8 cellular contexts compared by ENCODE assay signal in genomic region chr17:18261659-18262058, GRCh38. TPM values are rescaled to one million over a fixed set of nuclear protein-coding genes. Genes with fewer than 3 reads are reported as not detected.
DNase-seq lines count a peak whose midpoint lies in the region; ATAC-seq and TF ChIP-seq lines count a peak whose summit lies in the region.

No MANE protein-coding gene starts in this region.

- intact Hi-C loops in CD4-positive, alpha-beta memory T cell (cut with micrococcal nuclease), result no loop called here
- intact Hi-C loops in OCI-LY7 (cut with micrococcal nuclease; ENCODE audit: unreplicated experiment), result loop anchor here (2.0 kb wide), 1 partner anchor 53 kb away; the partner anchor contains the start of genes SMCR8 and TOP3A

- BruUV-seq in OCI-LY7 (replicated peaks; lab: Mats Ljungman, UMichigan), result no TSS peak

- H4K20me1 ChIP-seq in OCI-LY7 (ENCODE audit: insufficient read depth, low read length), result no peaks in the 10 kb centered on the region

- H3K9me2 ChIP-seq in OCI-LY7 (ENCODE audit: insufficient read depth, low read length), result no peaks in the 10 kb centered on the region

- ATAC-seq in HG03565 (IDR thresholded peaks at IDR 0.05; ENCODE audit: unreplicated experiment) (no peak), HG03139 (IDR thresholded peaks at IDR 0.05; ENCODE audit: unreplicated experiment) (no peak)

- peak overlapping the region; percentile 96 for H3K27ac ChIP-seq in CD4-positive, alpha-beta memory T cell (ENCODE audit: low read depth, low read length)
- no peak overlapping the region for H3K27ac ChIP-seq in OCI-LY7 (ENCODE audit: low read depth, low read length, poor library complexity, severe bottlenecking)

- H3K36me3 Mint-ChIP-seq in CD4-positive, alpha-beta memory T cell, result peaks cover 4 to 17% of the 10 kb centered on the region in 2 donors
- H3K36me3 Mint-ChIP-seq in endothelial cell (ENCODE audit: low read depth, unreplicated experiment), result peaks cover 4% of the 10 kb centered on the region
- H3K36me3 Mint-ChIP-seq in osteocyte (ENCODE audit: unreplicated experiment), result peaks cover 10% of the 10 kb centered on the region

- H3K36me3 ChIP-seq in CD4-positive, alpha-beta memory T cell (ENCODE audit: insufficient read depth, low read length), result peaks cover 21% of the 10 kb centered on the region
- H3K36me3 ChIP-seq in OCI-LY7 (ENCODE audit: insufficient read depth, low read length), result no peaks in the 10 kb centered on the region; the same call in 1 of the 2 replicates

- H3K9me3 Mint-ChIP-seq in CD4-positive, alpha-beta memory T cell, result no peaks in the 10 kb centered on the region
- H3K9me3 Mint-ChIP-seq in endothelial cell (ENCODE audit: unreplicated experiment), result no peaks in the 10 kb centered on the region
- no peaks in the 10 kb centered on the region for H3K9me3 Mint-ChIP-seq in osteocyte (ENCODE audit: unreplicated experiment)

- H3K27me3 Mint-ChIP-seq in CD4-positive, alpha-beta memory T cell, result no peaks in the 10 kb centered on the region
- H3K27me3 Mint-ChIP-seq in endothelial cell (ENCODE audit: unreplicated experiment) (peaks cover 12% of the 10 kb centered on the region), osteocyte (ENCODE audit: unreplicated experiment) (no peaks in the 10 kb centered on the region)

- peak overlapping the region; percentile 98 for H3K4me2 ChIP-seq in OCI-LY7 (ENCODE audit: low read length)

- no peaks in the 10 kb centered on the region for H3K27me3 ChIP-seq in CD4-positive, alpha-beta memory T cell (ENCODE audit: insufficient read depth, low read length)

- H3K4me3 ChIP-seq in CD4-positive, alpha-beta memory T cell (ENCODE audit: low read length in 2 of 2), result peak overlapping the region in 1 of 2 donors; percentile 91
- H3K4me3 ChIP-seq in OCI-LY7 (ENCODE audit: low read depth, low read length, poor library complexity, severe bottlenecking), result peak overlapping the region; percentile 80

- peak overlapping the region; percentile 80 to 90 (median 82) for H3K4me3 Mint-ChIP-seq in CD4-positive, alpha-beta memory T cell
- peak overlapping the region; percentile 89 for H3K4me3 Mint-ChIP-seq in endothelial cell (ENCODE audit: unreplicated experiment)
- H3K4me3 Mint-ChIP-seq in osteocyte (ENCODE audit: unreplicated experiment), result peak overlapping the region; percentile 78

- H3K9me3 ChIP-seq in CD4-positive, alpha-beta memory T cell (ENCODE audit: control insufficient read depth in 1 of 2, low read length in 2 of 2), result no peaks in the 10 kb centered on the region
- no peaks in the 10 kb centered on the region for H3K9me3 ChIP-seq in OCI-LY7 (ENCODE audit: low read length)

- POLR2A ChIA-PET in CD4-positive, alpha-beta memory T cell (lab: Charles Lee; ENCODE audit: partially characterized antibody), result interaction anchor here (3.3 to 3.5 kb wide), 2 partner anchors 53 to 79 kb away, joined by 17 to 31 read pairs; partner anchors contain the start of genes ALKBH5, SMCR8 and TOP3A
- POLR2A ChIA-PET in OCI-LY7 (lab: Charles Lee), result no interaction called here

- no peak overlapping the region for H2AFZ ChIP-seq in OCI-LY7 (ENCODE audit: low read length)

- TF ChIP-seq CTCF in OCI-LY7 (conservative IDR thresholded peaks at IDR 0.05; ENCODE audit: low read length) (no peak), endothelial cell (IDR thresholded peaks at IDR 0.05; ENCODE audit: unreplicated experiment) (no peak), osteocyte (IDR thresholded peaks at IDR 0.05) (no peak)

- H3K27ac Mint-ChIP-seq in CD4-positive, alpha-beta memory T cell, result peak overlapping the region; percentile 57 to 93 (median 86)
- H3K27ac Mint-ChIP-seq in endothelial cell (ENCODE audit: unreplicated experiment) (no peak overlapping the region), osteocyte (ENCODE audit: unreplicated experiment) (peak overlapping the region; percentile 67)

- DNase-seq in CD4-positive, alpha-beta memory T cell, result no peak
- DNase-seq in OCI-LY7 (ENCODE audit: low spot score) (no peak), endothelial cell (ENCODE audit: low spot score) (no peak), osteocyte (ENCODE audit: extremely low spot score, unreplicated experiment) (no peak), NCI-H2196 treated with DMSO at 0.1 percent for 48 hours (lab: John Stamatoyannopoulos, UW; ENCODE audit: unreplicated experiment) (no peak), COLO668 (lab: John Stamatoyannopoulos, UW; ENCODE audit: unreplicated experiment) (no peak)

- peaks cover 15 to 47% (median 29%) of the 10 kb centered on the region in 4 donors for H3K4me1 Mint-ChIP-seq in CD4-positive, alpha-beta memory T cell
- H3K4me1 Mint-ChIP-seq in endothelial cell (ENCODE audit: unreplicated experiment) (peaks cover 15% of the 10 kb centered on the region), osteocyte (ENCODE audit: unreplicated experiment) (peaks cover 35% of the 10 kb centered on the region)

- CTCF ChIA-PET in CD4-positive, alpha-beta memory T cell (lab: Charles Lee; ENCODE audit: partially characterized antibody), result interaction anchor here (1.1 kb wide), 1 partner anchor 364 kb away, joined by 3 read pairs; no protein-coding TSS in a partner anchor
- CTCF ChIA-PET in OCI-LY7 (lab: Charles Lee; ENCODE audit: unreplicated experiment), result no interaction called here

- peaks cover 15% of the 10 kb centered on the region; the same call in 1 of the 2 replicates for H3K79me2 ChIP-seq in OCI-LY7 (ENCODE audit: insufficient read depth, low read depth, low read length)

- peaks cover 42% of the 10 kb centered on the region for H3K4me1 ChIP-seq in CD4-positive, alpha-beta memory T cell (ENCODE audit: insufficient read depth, low read length)
- peaks cover 33% of the 10 kb centered on the region for H3K4me1 ChIP-seq in OCI-LY7 (ENCODE audit: insufficient read depth, low read length, poor library complexity, severe bottlenecking)

RNA-seq across cellular contexts. Expression of gene MIEF2, which starts 1.2 kb away (rescaled TPM):
- total RNA-seq in CD4-positive, alpha-beta memory T cell, result 10 to 100 TPM; 18.2 to 19.3 TPM
- polyA plus RNA-seq in CD4-positive, alpha-beta memory T cell, result 10 to 100 TPM in 1 of 2 donors, 1 to 10 TPM in 1; 9.9 to 10.9 TPM
- 7.6 and 7.9 TPM in 2 replicates for total RNA-seq in OCI-LY7 (2014; rRNA removed; shearing (Covaris generic))
- 11.8 and 12.7 TPM in 2 replicates for total RNA-seq in OCI-LY7 (2022)
- 11.6 TPM for total RNA-seq in endothelial cell (ENCODE audit: unreplicated experiment)
- total RNA-seq in osteocyte, result 10.8 and 15.3 TPM in 2 replicates

RNA-seq across cellular contexts. Expression of gene FLII, which starts 3.1 kb away (rescaled TPM):
- 100 to 1,000 TPM; 333 to 344 TPM for total RNA-seq in CD4-positive, alpha-beta memory T cell
- polyA plus RNA-seq in CD4-positive, alpha-beta memory T cell, result 100 to 1,000 TPM; 113 to 204 TPM
- total RNA-seq in OCI-LY7 (2014; rRNA removed; shearing (Covaris generic)), result 141 and 155 TPM in 2 replicates
- total RNA-seq in OCI-LY7 (2022) (219 and 235 TPM in 2 replicates), endothelial cell (ENCODE audit: unreplicated experiment) (355 TPM), osteocyte (212 and 214 TPM in 2 replicates)

RNA-seq across cellular contexts. Expression of gene LLGL1, which starts 36.2 kb away (rescaled TPM):
- total RNA-seq in CD4-positive, alpha-beta memory T cell, result 10 to 100 TPM; 19.9 to 20.5 TPM
- 1 to 10 TPM in 1 of 2 donors, under 1 TPM in 1; 0.25 to 1.3 TPM for polyA plus RNA-seq in CD4-positive, alpha-beta memory T cell
- 11.9 and 14.1 TPM in 2 replicates for total RNA-seq in OCI-LY7 (2014; rRNA removed; shearing (Covaris generic))
- total RNA-seq in OCI-LY7 (2022) (19.9 and 20.8 TPM in 2 replicates), endothelial cell (ENCODE audit: unreplicated experiment) (57.2 TPM), osteocyte (43.7 and 45.0 TPM in 2 replicates)

RNA-seq across cellular contexts. Expression of gene TOP3A, which starts 53.1 kb away (rescaled TPM):
- 10 to 100 TPM; 43.8 to 55.2 TPM for total RNA-seq in CD4-positive, alpha-beta memory T cell
- polyA plus RNA-seq in CD4-positive, alpha-beta memory T cell, result 10 to 100 TPM in 1 of 2 donors, 1 to 10 TPM in 1; 6.2 to 19.1 TPM
- 48.3 and 48.5 TPM in 2 replicates for total RNA-seq in OCI-LY7 (2014; rRNA removed; shearing (Covaris generic))
- 63.0 and 64.4 TPM in 2 replicates for total RNA-seq in OCI-LY7 (2022)
- 39.2 TPM for total RNA-seq in endothelial cell (ENCODE audit: unreplicated experiment)
- 41.5 and 44.8 TPM in 2 replicates for total RNA-seq in osteocyte

RNA-seq across cellular contexts. Expression of gene SMCR8, which starts 53.4 kb away (rescaled TPM):
- total RNA-seq in CD4-positive, alpha-beta memory T cell, result 10 to 100 TPM; 49.7 to 51.3 TPM
- polyA plus RNA-seq in CD4-positive, alpha-beta memory T cell, result 1 to 10 TPM in 1 of 2 donors, under 1 TPM in 1; 0.47 to 5.2 TPM
- 11.1 and 11.8 TPM in 2 replicates for total RNA-seq in OCI-LY7 (2014; rRNA removed; shearing (Covaris generic))
- total RNA-seq in OCI-LY7 (2022), result 16.1 and 16.3 TPM in 2 replicates
- 21.3 TPM for total RNA-seq in endothelial cell (ENCODE audit: unreplicated experiment)
- 19.8 and 21.2 TPM in 2 replicates for total RNA-seq in osteocyte
